ENCODE assay signal across 9 cellular contexts in the genomic region with DNA sequence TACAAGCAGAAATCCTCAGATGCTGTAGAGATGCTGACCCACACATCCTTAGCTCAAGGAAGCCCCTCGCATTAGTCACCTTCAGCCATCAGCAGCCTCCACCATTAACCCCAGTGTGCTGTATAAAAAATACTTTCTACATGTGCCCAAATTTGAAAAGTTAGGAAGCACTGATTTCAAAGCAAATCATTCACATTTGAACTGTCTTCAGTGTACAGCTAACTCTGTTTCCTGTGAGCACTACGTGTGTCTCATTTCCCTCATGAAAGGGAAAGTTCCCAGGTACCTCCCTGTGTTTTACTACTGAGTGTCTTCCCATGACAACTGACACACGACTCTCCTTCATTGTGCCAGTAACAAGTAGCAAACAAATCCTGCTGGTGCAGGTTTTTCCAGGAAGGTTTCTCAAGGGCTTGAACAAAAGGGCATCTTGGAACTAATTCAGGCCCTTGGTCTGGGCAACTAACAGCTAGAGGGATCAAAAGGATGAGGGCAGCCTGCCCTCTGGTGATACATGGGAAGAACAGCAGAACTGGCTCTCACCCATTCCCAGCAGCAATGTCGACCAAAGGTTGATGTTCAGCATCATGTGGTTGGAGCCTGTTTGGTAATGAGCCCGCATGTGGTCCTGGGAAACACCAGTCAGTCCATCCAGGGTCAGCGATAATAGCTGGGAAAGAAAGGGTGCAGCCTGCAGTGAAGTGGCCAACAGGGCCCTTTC. TPM values are rescaled to one million over a fixed set of nuclear protein-coding genes. Genes with fewer than 3 reads are reported as not detected.
DNase-seq lines count a peak whose midpoint lies in the region; ATAC-seq, FAIRE-seq and TF ChIP-seq lines count a peak whose summit lies in the region.
"Had no signal": no experiment of that assay in that cellular context is flagged by ENCODE, and none has a peak within 500 bp of the region (broad histone marks: within the 10 kb centered on the region; RNA-seq: fewer than 3 reads in every experiment).

No MANE protein-coding gene starts in this region.

- no peaks in the 10 kb centered on the region for H3K9me3 ChIP-seq in IMR-90 (ENCODE audit: control insufficient read depth, insufficient read depth, low read length)
- H3K9me3 ChIP-seq in keratinocyte (ENCODE audit: control insufficient read depth, low read depth, low read length), result no peaks in the 10 kb centered on the region

- H3K36me3 Mint-ChIP-seq in activated CD8-positive, alpha-beta T cell treated with anti-CD3 and anti-CD28 coated beads for 36 hours (ENCODE audit: low read depth), result peaks cover 34% of the 10 kb centered on the region

- H3K27me3 ChIP-seq in IMR-90 (ENCODE audit: control insufficient read depth, insufficient read depth, low read length), result no peaks in the 10 kb centered on the region
- no peaks in the 10 kb centered on the region for H3K27me3 ChIP-seq in keratinocyte (ENCODE audit: control insufficient read depth, extremely low read depth, insufficient read depth, low read length)

- ATAC-seq in IMR-90 (ENCODE audit: low read depth), result no peak
- no peak for ATAC-seq in activated CD8-positive, alpha-beta T cell treated with anti-CD3 and anti-CD28 coated beads for 36 hours
- ATAC-seq in GM21390 (IDR thresholded peaks at IDR 0.05; ENCODE audit: unreplicated experiment), result no peak

- TF ChIP-seq RAD21 in IMR-90 (IDR thresholded peaks at IDR 0.05; ENCODE audit: low read length), result peak; percentile 52

- no peak for TF ChIP-seq POLR2A in IMR-90 (IDR thresholded peaks at IDR 0.05; ENCODE audit: low read depth, low read length)

- peaks cover 21% of the 10 kb centered on the region for H3K79me2 ChIP-seq in keratinocyte (ENCODE audit: control insufficient read depth, insufficient read depth, low read length)

- no peak overlapping the region for H4K8ac ChIP-seq in IMR-90 (ENCODE audit: low read depth in 2 of 2, low read length in 2 of 2)

- H3K79me1 ChIP-seq in IMR-90 (ENCODE audit: low read depth in 1 of 2, low read length in 2 of 2), result peaks cover 26 to 34% of the 10 kb centered on the region in 2 experiments

- H3K27ac Mint-ChIP-seq in activated CD8-positive, alpha-beta T cell treated with anti-CD3 and anti-CD28 coated beads for 36 hours, result peak overlapping the region; percentile 53
- H3K27ac Mint-ChIP-seq: B cell had no signal

- CTCF ChIA-PET in IMR-90 (lab: Yijun Ruan, JAX), result interaction anchor here (0.9 to 1.0 kb wide), 2 partner anchors 8 to 134 kb away, joined by 3 to 6 read pairs; no protein-coding TSS in a partner anchor
- CTCF ChIA-PET in activated CD8-positive, alpha-beta T cell treated with anti-CD3 and anti-CD28 coated beads for 36 hours (lab: Charles Lee), result interaction anchor here (1.0 to 32.2 kb wide), 9 partner anchors 8 to 295 kb away, joined by 3 to 780 read pairs (median 4); partner anchors contain the start of genes FAM117A and NXPH3

- H2BK5ac ChIP-seq in IMR-90 (ENCODE audit: low read depth, low read length, poor library complexity, severe bottlenecking), result no peak overlapping the region

- H4K91ac ChIP-seq in IMR-90 (ENCODE audit: insufficient read depth, low read depth, low read length), result no peak overlapping the region

- H4K20me1 ChIP-seq in IMR-90 (ENCODE audit: insufficient read depth, low read length), result no peaks in the 10 kb centered on the region
- no peaks in the 10 kb centered on the region for H4K20me1 ChIP-seq in keratinocyte (ENCODE audit: control insufficient read depth, extremely low read depth, insufficient read depth, low read length)

- no TSS peak for BruUV-seq in IMR-90 (replicated peaks; lab: Mats Ljungman, UMichigan)

- no peak overlapping the region for H2BK15ac ChIP-seq in IMR-90 (ENCODE audit: low read depth, low read length)

- H3K9me1 ChIP-seq in IMR-90 (ENCODE audit: insufficient read depth, low read length), result peaks cover 2% of the 10 kb centered on the region; the same call in 1 of the 2 replicates
- no peaks in the 10 kb centered on the region for H3K9me1 ChIP-seq in keratinocyte (ENCODE audit: control insufficient read depth, extremely low read depth, insufficient read depth, low read length)

- in situ Hi-C loops in IMR-90 (cut with MboI; ENCODE audit: low sequenced_read_pairs), result loop anchor here (10.0 kb wide), 1 partner anchor 291 kb away; the partner anchor contains the start of gene DLX3

- no peak overlapping the region for H2BK120ac ChIP-seq in IMR-90 (ENCODE audit: low read depth, low read length)

- no peak overlapping the region for H2BK20ac ChIP-seq in IMR-90 (ENCODE audit: low read depth, low read length)

- H3K27ac ChIP-seq in IMR-90 (ENCODE audit: insufficient read depth, low read length) (no peak overlapping the region), keratinocyte (ENCODE audit: control insufficient read depth, insufficient read depth, low read length) (no peak overlapping the region)

- no peak overlapping the region for H3K14ac ChIP-seq in IMR-90 (replicated peaks; ENCODE audit: low read depth, low read length)

- H3K9ac ChIP-seq in IMR-90 (ENCODE audit: low read depth, low read length), result no peak overlapping the region
- H3K9ac ChIP-seq in keratinocyte (ENCODE audit: control insufficient read depth, extremely low read depth, insufficient read depth, low read length), result no peak overlapping the region

- peaks cover 35% of the 10 kb centered on the region for H3K4me1 Mint-ChIP-seq in activated CD8-positive, alpha-beta T cell treated with anti-CD3 and anti-CD28 coated beads for 36 hours (ENCODE audit: low read depth)

- DNase-seq in DMS53 (lab: John Stamatoyannopoulos, UW), result peak; percentile 73
- no peak for DNase-seq in DMS53 treated with DMSO at 0.1 percent for 48 hours (lab: John Stamatoyannopoulos, UW; ENCODE audit: unreplicated experiment)
- DNase-seq in IMR-90, result peak; percentile 39
- peak; percentile 30 for DNase-seq in activated CD8-positive, alpha-beta T cell treated with anti-CD3 and anti-CD28 coated beads for 36 hours
- no peak for DNase-seq in keratinocyte (ENCODE audit: low read depth, low spot score)
- DNase-seq in stimulated activated CD4-positive, alpha-beta T cell treated with anti-CD3 and anti-CD28 coated beads, Interleukin-4, amount 100 ng/mL, for 4 hours, result no peak
- no peak for DNase-seq in activated T-cell treated with anti-CD3 and anti-CD28 coated beads, Interleukin-2, amount 50 U/mL, for 48 hours

- H2AFZ ChIP-seq in IMR-90 (replicated peaks; ENCODE audit: low read length, poor library complexity), result no peak overlapping the region
- H2AFZ ChIP-seq in keratinocyte (ENCODE audit: control insufficient read depth, low read length), result no peak overlapping the region

- POLR2A ChIA-PET in IMR-90 (lab: Charles Lee; ENCODE audit: unreplicated experiment), result no interaction called here
- POLR2A ChIA-PET in activated CD8-positive, alpha-beta T cell treated with anti-CD3 and anti-CD28 coated beads for 36 hours (lab: Charles Lee), result interaction anchor here (0.6 to 1.9 kb wide), 4 partner anchors 8 to 91 kb away, joined by 3 to 5 read pairs (median 3); no protein-coding TSS in a partner anchor

- no peak overlapping the region for H3K56ac ChIP-seq in IMR-90 (ENCODE audit: extremely low read depth, insufficient read depth, low read length)

- H3K4me1 ChIP-seq in IMR-90 (ENCODE audit: control insufficient read depth, insufficient read depth, low read length), result peaks cover 3% of the 10 kb centered on the region
- H3K4me1 ChIP-seq in keratinocyte (ENCODE audit: control insufficient read depth, extremely low read depth, insufficient read depth, low read length), result peaks cover 12% of the 10 kb centered on the region

- dilution Hi-C loops in IMR-90 (cut with HindIII; ENCODE audit: low sequenced_read_pairs, unreplicated experiment), result no loop called here
- dilution Hi-C loops in keratinocyte (cut with MboI; ENCODE audit: extremely low pct_ligation_motif_present, low sequenced_read_pairs), result no loop called here

- no peak overlapping the region for H3K4me2 ChIP-seq in IMR-90 (ENCODE audit: low read depth, low read length)
- H3K4me2 ChIP-seq in keratinocyte (ENCODE audit: control insufficient read depth, extremely low read depth, insufficient read depth, low read depth, low read length), result no peak overlapping the region

- no peak overlapping the region for H2AK5ac ChIP-seq in IMR-90 (ENCODE audit: low read depth, low read length)

- no peak for FAIRE-seq in keratinocyte (lab: Jason Lieb, UNC)

- no peak overlapping the region for H3K4me3 Mint-ChIP-seq in activated CD8-positive, alpha-beta T cell treated with anti-CD3 and anti-CD28 coated beads for 36 hours
- H3K4me3 Mint-ChIP-seq: B cell had no signal

- H3K4me3 ChIP-seq in IMR-90 (ENCODE audit: insufficient read depth, low read depth, low read length), result no peak overlapping the region
- H3K4me3 ChIP-seq in keratinocyte (ENCODE audit: control insufficient read depth in 2 of 3, extremely low read depth in 1 of 3, insufficient read depth in 2 of 3, low read depth in 1 of 3, low read length in 3 of 3), result no peak overlapping the region

- intact Hi-C loops in IMR-90 (cut with micrococcal nuclease), result loop anchor here (2.0 kb wide), 1 partner anchor 295 kb away; no protein-coding TSS in a partner anchor
- intact Hi-C loops in activated CD8-positive, alpha-beta T cell treated with anti-CD3 and anti-CD28 coated beads for 36 hours (cut with micrococcal nuclease), result no loop called here

- H3K23ac ChIP-seq in IMR-90 (ENCODE audit: low read depth, low read length), result no peak overlapping the region

- H3K4ac ChIP-seq in IMR-90 (ENCODE audit: low read depth, low read length), result no peak overlapping the region

- H4K5ac ChIP-seq in IMR-90 (ENCODE audit: low read depth, low read length), result no peak overlapping the region

- H3K27me3 Mint-ChIP-seq in activated CD8-positive, alpha-beta T cell treated with anti-CD3 and anti-CD28 coated beads for 36 hours, result no peaks in the 10 kb centered on the region
- H3K27me3 Mint-ChIP-seq: B cell had no signal

- H2AK9ac ChIP-seq in IMR-90 (replicated peaks; ENCODE audit: low read depth, low read length, poor library complexity), result no peak overlapping the region

- H3K36me3 ChIP-seq in IMR-90 (ENCODE audit: control insufficient read depth, insufficient read depth, low read length), result peaks cover 51% of the 10 kb centered on the region
- H3K36me3 ChIP-seq in keratinocyte (ENCODE audit: control insufficient read depth in 2 of 2, extremely low read depth in 1 of 2, insufficient read depth in 2 of 2, low read length in 2 of 2), result peaks cover 39 to 41% of the 10 kb centered on the region in 2 experiments

- TF ChIP-seq CTCF in IMR-90 (conservative IDR thresholded peaks at IDR 0.05; ENCODE audit: low read depth, low read length), result peak; percentile 48
- TF ChIP-seq CTCF in activated CD8-positive, alpha-beta T cell treated with anti-CD3 and anti-CD28 coated beads for 36 hours (IDR thresholded peaks at IDR 0.05), result peak; percentile 49
- TF ChIP-seq CTCF in keratinocyte (optimal IDR thresholded peaks at IDR 0.05 in 1 of 3, IDR thresholded peaks at IDR 0.05 in 1 of 3, conservative IDR thresholded peaks at IDR 0.05 in 1 of 3; ENCODE audit: extremely low read depth in 1 of 3, insufficient read depth in 2 of 3, low read length in 3 of 3), result peak; percentile 63 to 77 (median 64)

- H3K9me3 Mint-ChIP-seq in activated CD8-positive, alpha-beta T cell treated with anti-CD3 and anti-CD28 coated beads for 36 hours, result no peaks in the 10 kb centered on the region

- no peak overlapping the region for H3K18ac ChIP-seq in IMR-90 (ENCODE audit: low read depth, low read length)

- WGBS in IMR-90 (ENCODE audit: extremely low coverage in 2 of 2, insufficient read length in 1 of 2), 2 experiments, result 100% methylated on average over 1 of the region's 6 CpGs; no CpG with 5 or more reads in 1 of the 2 experiments

RNA-seq across cellular contexts. Expression of gene SLC35B1, which starts 4.0 kb away (rescaled TPM):
- 66.9 and 86.2 TPM in 2 replicates for total RNA-seq in IMR-90 (2012; rRNA removed)
- polyA plus RNA-seq in IMR-90 (2012; rRNA removed) (65.5 and 66.4 TPM in 2 replicates), keratinocyte (65.7 to 72.3 TPM (median 71.6 TPM) in 3 replicates)
- 39.6 and 67.3 TPM in 2 replicates for polyA plus RNA-seq in IMR-90 (2012; cell fraction: cytosol; rRNA removed)
- 24.1 and 65.4 TPM in 2 replicates for polyA plus RNA-seq in IMR-90 (2012; cell fraction: nucleus; rRNA removed; ENCODE audit: low replicate concordance)
- total RNA-seq in activated CD8-positive, alpha-beta T cell treated with anti-CD3 and anti-CD28 coated beads for 36 hours, result 10 to 100 TPM; 38.6 to 46.6 TPM
- 6.7 TPM for polyA plus RNA-seq in keratinocyte (2011; ENCODE audit: low read depth)
- polyA plus RNA-seq in keratinocyte (2011; cell fraction: cytosol; rRNA removed), result 56.6 and 72.4 TPM in 2 replicates
- 41.1 and 46.3 TPM in 2 replicates for polyA plus RNA-seq in keratinocyte (2011; cell fraction: nucleus; rRNA removed)
- 36.2 and 52.9 TPM in 2 replicates for polyA plus RNA-seq in keratinocyte (2012; ENCODE audit: low replicate concordance)
- polyA minus RNA-seq in keratinocyte, result 53.5 to 89.3 TPM (median 65.9 TPM) in 3 replicates
- 55.4 TPM for polyA minus RNA-seq in keratinocyte (2011; cell fraction: cytosol; rRNA and poly(A)+ RNA removed)
- 13.2 and 24.7 TPM in 2 replicates for polyA minus RNA-seq in keratinocyte (2011; cell fraction: nucleus; rRNA and poly(A)+ RNA removed)

RNA-seq across cellular contexts. Expression of gene SPOP, which starts 25.8 kb away (rescaled TPM):
- total RNA-seq in IMR-90 (2012; rRNA removed), result 47.5 and 56.9 TPM in 2 replicates
- 24.9 and 32.0 TPM in 2 replicates for polyA plus RNA-seq in IMR-90 (2012; rRNA removed)
- 16.5 and 26.0 TPM in 2 replicates for polyA plus RNA-seq in IMR-90 (2012; cell fraction: cytosol; rRNA removed)
- polyA plus RNA-seq in IMR-90 (2012; cell fraction: nucleus; rRNA removed; ENCODE audit: low replicate concordance), result 30.3 and 35.4 TPM in 2 replicates
- total RNA-seq in activated CD8-positive, alpha-beta T cell treated with anti-CD3 and anti-CD28 coated beads for 36 hours, result 10 to 100 TPM; 61.6 to 63.5 TPM
- polyA plus RNA-seq in keratinocyte, result 24.1 to 27.5 TPM (median 26.0 TPM) in 3 replicates
- 8.4 TPM for polyA plus RNA-seq in keratinocyte (2011; ENCODE audit: low read depth)
- 21.2 and 22.8 TPM in 2 replicates for polyA plus RNA-seq in keratinocyte (2011; cell fraction: cytosol; rRNA removed)
- polyA plus RNA-seq in keratinocyte (2011; cell fraction: nucleus; rRNA removed), result 23.9 and 31.7 TPM in 2 replicates
- 16.5 and 19.0 TPM in 2 replicates for polyA plus RNA-seq in keratinocyte (2012; ENCODE audit: low replicate concordance)
- polyA minus RNA-seq in keratinocyte, result 29.5 to 47.1 TPM (median 42.2 TPM) in 3 replicates
- polyA minus RNA-seq in keratinocyte (2011; cell fraction: cytosol; rRNA and poly(A)+ RNA removed), result 17.8 TPM
- 13.1 and 24.4 TPM in 2 replicates for polyA minus RNA-seq in keratinocyte (2011; cell fraction: nucleus; rRNA and poly(A)+ RNA removed)

Comparison
In these comparisons a context has a peak if more than half of its experiments do, and no peak if none do; other contexts are left out.
1. DNase-seq: peak in DMS53 (single experiment), IMR-90 (single experiment) and activated CD8-positive, alpha-beta T cell treated with anti-CD3 and anti-CD28 coated beads for 36 hours (single experiment); none in DMS53 treated with DMSO at 0.1 percent for 48 hours (single experiment), keratinocyte (single experiment), stimulated activated CD4-positive, alpha-beta T cell treated with anti-CD3 and anti-CD28 coated beads, Interleukin-4, amount 100 ng/mL, for 4 hours (0 of 2) and activated T-cell treated with anti-CD3 and anti-CD28 coated beads, Interleukin-2, amount 50 U/mL, for 48 hours (0 of 2).
2. Peak in every context shown above with its lines, with median percentiles within 50 percentile points of each other: CTCF ChIP-seq.